32 cellular contexts compared by ENCODE assay signal in the genomic region with DNA sequence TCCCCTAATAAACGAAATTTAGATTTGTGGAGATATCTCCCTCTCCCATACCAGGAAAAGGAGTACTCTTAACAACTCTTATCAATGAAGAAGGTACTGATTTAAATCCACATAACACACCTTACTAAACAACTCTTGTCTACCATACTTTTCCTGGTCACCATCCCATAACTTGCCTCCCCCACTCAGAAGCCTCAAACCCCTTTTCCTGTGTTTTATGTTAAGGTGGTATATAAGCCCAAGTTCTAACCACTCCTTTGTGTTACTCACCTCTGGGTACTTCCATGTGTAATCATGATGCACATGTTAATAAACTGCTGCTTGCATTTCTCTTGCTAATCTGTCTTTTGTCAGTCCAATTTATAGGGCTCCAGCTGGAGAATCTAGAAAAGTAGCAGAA.
"Had no signal": no experiment of that assay in that cellular context is flagged by ENCODE, and none has a peak within 500 bp of the region (broad histone marks: within the 10 kb centered on the region; RNA-seq: fewer than 3 reads in every experiment).

No MANE protein-coding gene starts in this region.

- H3K4me1 ChIP-seq: SJSA1 had no signal

- FAIRE-seq: TTC549 had no signal

- H3K4me3 Mint-ChIP-seq: activated CD8-positive, alpha-beta T cell treated with anti-CD3 and anti-CD28 coated beads, Interleukin-2, amount 10 ng/mL, durations not matched to agents 7 days and 5 days; activated naive CD8-positive, alpha-beta T cell treated with anti-CD3 and anti-CD28 coated beads for 36 hours; activated T-cell treated with anti-CD3 and anti-CD28 coated beads, Interleukin-2, amount 50 U/mL, for 4 hours; central memory CD8-positive, alpha-beta T cell; T-cell; T-helper 17 cell; WTC11 had no signal

- H3K9me3 ChIP-seq: SJSA1, SK-N-SH had no signal

- H3K27me3 Mint-ChIP-seq: activated naive CD8-positive, alpha-beta T cell treated with anti-CD3 and anti-CD28 coated beads for 36 hours; central memory CD8-positive, alpha-beta T cell; T-cell; T-helper 17 cell had no signal

- H3K4me3 ChIP-seq: cardiac muscle cell, SJSA1 had no signal

- ATAC-seq: activated CD4-positive, CD25-positive, alpha-beta regulatory T cell treated with anti-CD3 and anti-CD28 coated beads, Interleukin-2, amount 50 U/mL, for 24 hours; activated CD8-positive, alpha-beta T cell treated with anti-CD3 and anti-CD28 coated beads, Interleukin-2, amount 10 ng/mL, durations not matched to agents 7 days and 5 days; activated T-cell treated with anti-CD3 and anti-CD28 coated beads, Interleukin-2, amount 50 U/mL, for 4 hours; Panc1; T-cell; T-helper 17 cell; WTC11 had no signal

- H3K27ac Mint-ChIP-seq: activated CD8-positive, alpha-beta T cell treated with anti-CD3 and anti-CD28 coated beads, Interleukin-2, amount 10 ng/mL, durations not matched to agents 7 days and 5 days; activated naive CD8-positive, alpha-beta T cell treated with anti-CD3 and anti-CD28 coated beads for 36 hours; T-cell; T-helper 17 cell; WTC11 had no signal

- H3K27ac ChIP-seq: brain microvascular endothelial cell, cardiac muscle cell, KMS-11, SJSA1 had no signal

- DNase-seq: activated CD4-positive, alpha-beta T cell treated with anti-CD3 and anti-CD28 coated beads for 4 hours; activated CD4-positive, alpha-beta T cell treated with anti-CD3 and anti-CD28 coated beads, Interleukin-2, amount 50 U/mL, for 48 hours; activated CD8-positive, alpha-beta T cell treated with anti-CD3 and anti-CD28 coated beads, Interleukin-2, amount 10 ng/mL, durations not matched to agents 7 days and 5 days; activated effector memory CD4-positive, alpha-beta T cell treated with anti-CD3 and anti-CD28 coated beads, Interleukin-2, amount 50 U/mL, for 16 hours; activated naive CD4-positive, alpha-beta T cell; activated naive CD4-positive, alpha-beta T cell treated with anti-CD3 and anti-CD28 coated beads, Interleukin-2, amount 50 U/mL, for 16 hours; activated naive CD8-positive, alpha-beta T cell treated with anti-CD3 and anti-CD28 coated beads for 36 hours; activated T-cell treated with anti-CD3 and anti-CD28 coated beads, Interleukin-2, amount 50 U/mL, for 4 hours; amniotic stem cell; aorta; brain microvascular endothelial cell; NCI-H1105; NCI-H1417 treated with DMSO at 0.1 percent for 48 hours; NCI-H187 treated with DMSO at 0.1 percent for 48 hours; NCI-H2081; NCI-H2171 treated with DMSO at 0.1 percent for 48 hours; NCI-H2227 treated with DMSO at 0.1 percent for 48 hours; NCI-H446; NCI-H510A treated with DMSO at 0.1 percent for 48 hours; SHP77; SK-N-SH; T-cell; T-helper 17 cell; T1000 had no signal

- H3K36me3 ChIP-seq: brain microvascular endothelial cell, cardiac muscle cell, SJSA1 had no signal

- H3K27me3 ChIP-seq: brain microvascular endothelial cell, cardiac muscle cell, SJSA1 had no signal
